ENCODE assay signal across 36 cellular contexts in genomic region chr4:77251751-77252150, GRCh38.
DNase-seq lines count a peak whose midpoint lies in the region; FAIRE-seq and TF ChIP-seq lines count a peak whose summit lies in the region.
"Had no signal": no experiment of that assay in that cellular context is flagged by ENCODE, and none has a peak within 500 bp of the region (broad histone marks: within the 10 kb centered on the region; RNA-seq: fewer than 3 reads in every experiment).

No MANE protein-coding gene starts in this region.

- peaks cover 4% of the 10 kb centered on the region for H3K27me3 ChIP-seq in keratinocyte (ENCODE audit: control insufficient read depth, extremely low read depth, insufficient read depth, low read length)
- H3K27me3 ChIP-seq: BE2C; BLaER1; BLaER1 treated with 17β-estradiol and CSF1 and Interleukin-3, amounts not matched to agents 10 nM and 100 nM had no signal

- no peak overlapping the region for H3K4me2 ChIP-seq in keratinocyte (ENCODE audit: control insufficient read depth, extremely low read depth, insufficient read depth, low read depth, low read length)
- H3K4me2 ChIP-seq: A549; BLaER1; BLaER1 treated with 17β-estradiol and CSF1 and Interleukin-3, amounts not matched to agents 10 nM and 100 nM had no signal

- H3K9me3 ChIP-seq in keratinocyte (ENCODE audit: control insufficient read depth, low read depth, low read length), result no peaks in the 10 kb centered on the region
- H3K9me3 ChIP-seq: A549, BE2C, Caco-2 had no signal

- dilution Hi-C loops in keratinocyte (cut with MboI; ENCODE audit: extremely low pct_ligation_motif_present, low sequenced_read_pairs), result no loop called here

- H3K4me3 ChIP-seq in keratinocyte (ENCODE audit: control insufficient read depth in 2 of 3, extremely low read depth in 1 of 3, insufficient read depth in 2 of 3, low read depth in 1 of 3, low read length in 3 of 3), result no peak overlapping the region
- H3K4me3 ChIP-seq: A549; BLaER1; BLaER1 treated with 17β-estradiol and CSF1 and Interleukin-3, amounts not matched to agents 10 nM and 100 nM had no signal

- DNase-seq in G401 (ENCODE audit: low spot score) (peak; percentile 67), cerebellar cortex (ENCODE audit: low spot score) (peak; percentile 54), cerebellum (ENCODE audit: low spot score) (peak; percentile 4), keratinocyte (ENCODE audit: low read depth, low spot score) (no peak), NCI-H748 (lab: John Stamatoyannopoulos, UW; ENCODE audit: unreplicated experiment) (no peak), NCI-H1417 treated with DMSO at 0.1 percent for 48 hours (lab: John Stamatoyannopoulos, UW) (no peak), NCI-H69 (lab: John Stamatoyannopoulos, UW) (no peak)
- DNase-seq in activated naive CD8-positive, alpha-beta T cell treated with anti-CD3 and anti-CD28 coated beads for 36 hours, result no peak
- DNase-seq: 8988T; ACHN; AML-193; BE2C; Caco-2; Calu3; CD4-positive, alpha-beta memory T cell; CD4-positive, alpha-beta T cell; CD4-positive, CD25-positive, alpha-beta regulatory T cell; CD8-positive, alpha-beta memory T cell; CD8-positive, alpha-beta T cell; COR-L47; DMS 273 treated with DMSO at 0.1 percent for 48 hours; DMS153; DMS53; DMS79; DMS79 treated with DMSO at 0.1 percent for 48 hours; DND-41; EL had no signal

- in situ Hi-C loops in G401 (cut with HindIII; ENCODE audit: low sequenced_read_pairs), result no loop called here

- peak; percentile 71 for FAIRE-seq in keratinocyte (lab: Jason Lieb, UNC)
- FAIRE-seq: A204.1, A549, D721Med had no signal

- peaks cover 10% of the 10 kb centered on the region for H3K27me3 Mint-ChIP-seq in activated naive CD8-positive, alpha-beta T cell treated with anti-CD3 and anti-CD28 coated beads for 36 hours

- no peak overlapping the region for H3K4me3 Mint-ChIP-seq in activated naive CD8-positive, alpha-beta T cell treated with anti-CD3 and anti-CD28 coated beads for 36 hours
- H3K4me3 Mint-ChIP-seq: B cell; CD14-positive monocyte; CD4-positive, alpha-beta memory T cell; CD4-positive, alpha-beta T cell; CD4-positive, CD25-positive, alpha-beta regulatory T cell; CD8-positive, alpha-beta memory T cell; CD8-positive, alpha-beta T cell had no signal

- H3K79me2 ChIP-seq in keratinocyte (ENCODE audit: control insufficient read depth, insufficient read depth, low read length), result no peaks in the 10 kb centered on the region

- H3K36me3 Mint-ChIP-seq in activated naive CD8-positive, alpha-beta T cell treated with anti-CD3 and anti-CD28 coated beads for 36 hours, result no peaks in the 10 kb centered on the region
- H3K36me3 Mint-ChIP-seq: CD14-positive monocyte; CD4-positive, alpha-beta memory T cell; CD4-positive, CD25-positive, alpha-beta regulatory T cell; CD8-positive, alpha-beta memory T cell; CD8-positive, alpha-beta T cell had no signal

- H3K36me3 ChIP-seq in keratinocyte (ENCODE audit: control insufficient read depth in 2 of 2, extremely low read depth in 1 of 2, insufficient read depth in 2 of 2, low read length in 2 of 2), result no peaks in the 10 kb centered on the region
- H3K36me3 ChIP-seq: BE2C; BLaER1; BLaER1 treated with 17β-estradiol and CSF1 and Interleukin-3, amounts not matched to agents 10 nM and 100 nM had no signal

- H3K27ac Mint-ChIP-seq in activated naive CD8-positive, alpha-beta T cell treated with anti-CD3 and anti-CD28 coated beads for 36 hours, result no peak overlapping the region
- H3K27ac Mint-ChIP-seq: B cell; CD14-positive monocyte; CD4-positive, alpha-beta memory T cell; CD4-positive, alpha-beta T cell; CD4-positive, CD25-positive, alpha-beta regulatory T cell; CD8-positive, alpha-beta memory T cell; CD8-positive, alpha-beta T cell had no signal

- H3K9ac ChIP-seq in keratinocyte (ENCODE audit: control insufficient read depth, extremely low read depth, insufficient read depth, low read length), result no peak overlapping the region
- H3K9ac ChIP-seq: BLaER1; BLaER1 treated with 17β-estradiol and CSF1 and Interleukin-3, amounts not matched to agents 10 nM and 100 nM had no signal

- no peak overlapping the region for H3K27ac ChIP-seq in keratinocyte (ENCODE audit: control insufficient read depth, insufficient read depth, low read length)
- H3K27ac ChIP-seq: 22Rv1; A549; BLaER1; BLaER1 treated with 17β-estradiol and CSF1 and Interleukin-3, amounts not matched to agents 10 nM and 100 nM; C4-2B had no signal

- H3K9me1 ChIP-seq in keratinocyte (ENCODE audit: control insufficient read depth, extremely low read depth, insufficient read depth, low read length), result no peaks in the 10 kb centered on the region

- no peaks in the 10 kb centered on the region for H4K20me1 ChIP-seq in keratinocyte (ENCODE audit: control insufficient read depth, extremely low read depth, insufficient read depth, low read length)
- H4K20me1 ChIP-seq: BLaER1; BLaER1 treated with 17β-estradiol and CSF1 and Interleukin-3, amounts not matched to agents 10 nM and 100 nM had no signal

- no peaks in the 10 kb centered on the region for H3K4me1 ChIP-seq in keratinocyte (ENCODE audit: control insufficient read depth, extremely low read depth, insufficient read depth, low read length)
- H3K4me1 ChIP-seq: A549; BE2C; BLaER1; BLaER1 treated with 17β-estradiol and CSF1 and Interleukin-3, amounts not matched to agents 10 nM and 100 nM had no signal

- H3K9me3 Mint-ChIP-seq in activated naive CD8-positive, alpha-beta T cell treated with anti-CD3 and anti-CD28 coated beads for 36 hours, result no peaks in the 10 kb centered on the region
- H3K9me3 Mint-ChIP-seq: CD4-positive, alpha-beta T cell; CD8-positive, alpha-beta memory T cell; CD8-positive, alpha-beta T cell had no signal

- no peak for TF ChIP-seq CTCF in keratinocyte (optimal IDR thresholded peaks at IDR 0.05 in 1 of 3, IDR thresholded peaks at IDR 0.05 in 1 of 3, conservative IDR thresholded peaks at IDR 0.05 in 1 of 3; ENCODE audit: extremely low read depth in 1 of 3, insufficient read depth in 2 of 3, low read length in 3 of 3)

- H3K4me1 Mint-ChIP-seq in activated naive CD8-positive, alpha-beta T cell treated with anti-CD3 and anti-CD28 coated beads for 36 hours, result no peaks in the 10 kb centered on the region
- H3K4me1 Mint-ChIP-seq: B cell; CD14-positive monocyte; CD4-positive, alpha-beta memory T cell; CD4-positive, CD25-positive, alpha-beta regulatory T cell; CD8-positive, alpha-beta memory T cell had no signal

- H2AFZ ChIP-seq in keratinocyte (ENCODE audit: control insufficient read depth, low read length), result no peak overlapping the region

Comparison
In these comparisons a context has a peak if more than half of its experiments do, and no peak if none do; other contexts are left out.
1. DNase-seq: peak in G401 (single experiment), cerebellar cortex (single experiment) and cerebellum (single experiment); none in keratinocyte (single experiment), NCI-H748 (single experiment), NCI-H1417 treated with DMSO at 0.1 percent for 48 hours (single experiment), activated naive CD8-positive, alpha-beta T cell treated with anti-CD3 and anti-CD28 coated beads for 36 hours (single experiment) and NCI-H69 (single experiment).